In the genomic region with DNA sequence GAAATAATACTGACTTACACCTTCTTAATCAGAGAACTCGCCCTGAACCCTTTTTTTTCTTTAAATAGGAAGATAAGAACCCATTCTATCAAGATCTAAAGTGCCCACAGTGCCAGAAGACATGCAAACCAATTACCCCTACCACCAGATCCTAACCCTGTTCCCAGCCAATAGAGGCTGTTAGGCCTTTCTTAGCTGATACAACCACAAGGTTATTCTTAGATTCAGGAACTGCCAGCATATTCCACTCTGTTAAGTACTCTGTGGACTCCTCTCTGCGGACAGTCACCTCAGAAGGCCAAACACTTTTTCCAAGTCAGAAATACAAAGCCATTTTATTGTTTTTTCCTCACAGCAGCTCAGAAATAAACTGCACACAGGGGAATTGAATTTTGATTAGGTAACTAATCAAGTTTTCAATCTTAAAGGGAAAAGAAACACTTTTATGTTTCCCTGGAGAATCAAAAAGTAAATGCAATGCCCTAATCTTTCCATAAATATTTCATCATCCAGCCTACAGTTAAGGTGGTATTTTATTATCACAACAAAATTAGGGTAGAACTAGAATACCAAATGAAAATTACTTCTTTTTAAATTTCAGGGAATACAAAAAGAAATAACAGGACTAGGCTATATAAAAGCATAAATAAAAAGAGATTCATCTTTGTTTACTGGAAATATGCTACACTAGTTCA, we compare ENCODE assay signal across 17 cellular contexts.
DNase-seq lines count a peak whose midpoint lies in the region; ATAC-seq lines count a peak whose summit lies in the region.
"Had no signal": no experiment of that assay in that cellular context is flagged by ENCODE, and none has a peak within 500 bp of the region (broad histone marks: within the 10 kb centered on the region; RNA-seq: fewer than 3 reads in every experiment).

No MANE protein-coding gene starts in this region.

- peak overlapping the region in 1 of 9 donors; percentile 16 for H3K27ac Mint-ChIP-seq in naive thymus-derived CD4-positive, alpha-beta T cell
- no peak overlapping the region for H3K27ac Mint-ChIP-seq in natural killer cell treated with Interleukin-12 subunit alpha and Interleukin-12 subunit beta and Interleukin-15 and Interleukin-18, amount 100 ng/mL, for 72 hours
- H3K27ac Mint-ChIP-seq: activated CD4-positive, alpha-beta T cell treated with anti-CD3 and anti-CD28 coated beads for 36 hours; activated naive CD8-positive, alpha-beta T cell; CD4-positive, alpha-beta T cell; T-cell had no signal

- DNase-seq in LHCN-M2 (ENCODE audit: low read depth) = peak; percentile 8
- peak; percentile 29 for DNase-seq in SKM-1 treated with dmso at 0.1 percent for 144 hours (lab: John Stamatoyannopoulos, UW; ENCODE audit: unreplicated experiment)
- no peak for DNase-seq in left cardiac atrium
- no peak for DNase-seq in naive thymus-derived CD4-positive, alpha-beta T cell
- DNase-seq in natural killer cell treated with Interleukin-12 subunit alpha and Interleukin-12 subunit beta and Interleukin-15 and Interleukin-18, amount 100 ng/mL, for 72 hours (ENCODE audit: low spot score) = no peak
- DNase-seq: activated CD4-positive, alpha-beta T cell treated with anti-CD3 and anti-CD28 coated beads for 36 hours; CD4-positive, alpha-beta T cell; foreskin melanocyte; mucosa of descending colon; NCI-H1048; NCI-H2171; T-cell had no signal

- no peaks in the 10 kb centered on the region for H3K27me3 ChIP-seq in skeletal muscle tissue (ENCODE audit: control insufficient read depth in 3 of 3, insufficient read depth in 3 of 3, low read length in 3 of 3)
- H3K27me3 ChIP-seq in naive thymus-derived CD4-positive, alpha-beta T cell (ENCODE audit: control insufficient read depth in 2 of 2, insufficient read depth in 2 of 2, low read length in 2 of 2) = no peaks in the 10 kb centered on the region

- peak overlapping the region in 2 of 3 donors; percentile 10 to 35 for H3K9ac ChIP-seq in skeletal muscle tissue (ENCODE audit: low read depth in 1 of 3, low read length in 3 of 3)

- H3K4me3 Mint-ChIP-seq in naive thymus-derived CD4-positive, alpha-beta T cell = no peak overlapping the region
- H3K4me3 Mint-ChIP-seq in natural killer cell treated with Interleukin-12 subunit alpha and Interleukin-12 subunit beta and Interleukin-15 and Interleukin-18, amount 100 ng/mL, for 72 hours = no peak overlapping the region
- H3K4me3 Mint-ChIP-seq: activated CD4-positive, alpha-beta T cell treated with anti-CD3 and anti-CD28 coated beads for 36 hours; activated naive CD8-positive, alpha-beta T cell; CD4-positive, alpha-beta T cell; T-cell had no signal

- intact Hi-C loops in left cardiac atrium (cut with DNase I) = no loop called here
- intact Hi-C loops in naive thymus-derived CD4-positive, alpha-beta T cell (cut with micrococcal nuclease) = no loop called here

- no peaks in the 10 kb centered on the region for H3K9me3 ChIP-seq in skeletal muscle tissue (ENCODE audit: control insufficient read depth in 3 of 3, low read length in 3 of 3)
- H3K9me3 ChIP-seq in naive thymus-derived CD4-positive, alpha-beta T cell (ENCODE audit: control insufficient read depth in 2 of 3, low read length in 3 of 3) = no peaks in the 10 kb centered on the region
- H3K9me3 ChIP-seq: mucosa of descending colon, prostate gland, thoracic aorta had no signal

- no peaks in the 10 kb centered on the region for H3K27me3 Mint-ChIP-seq in naive thymus-derived CD4-positive, alpha-beta T cell
- H3K27me3 Mint-ChIP-seq in natural killer cell treated with Interleukin-12 subunit alpha and Interleukin-12 subunit beta and Interleukin-15 and Interleukin-18, amount 100 ng/mL, for 72 hours = no peaks in the 10 kb centered on the region
- H3K27me3 Mint-ChIP-seq: activated CD4-positive, alpha-beta T cell treated with anti-CD3 and anti-CD28 coated beads for 36 hours; activated naive CD8-positive, alpha-beta T cell; CD4-positive, alpha-beta T cell; T-cell had no signal

- peak; percentile 78 to 85 for ATAC-seq in left cardiac atrium
- no peak for ATAC-seq in naive thymus-derived CD4-positive, alpha-beta T cell
- no peak for ATAC-seq in natural killer cell treated with Interleukin-12 subunit alpha and Interleukin-12 subunit beta and Interleukin-15 and Interleukin-18, amount 100 ng/mL, for 72 hours
- ATAC-seq in GM21737 (IDR thresholded peaks at IDR 0.05; ENCODE audit: unreplicated experiment) = no peak
- ATAC-seq: activated CD4-positive, alpha-beta T cell treated with anti-CD3 and anti-CD28 coated beads for 36 hours; mucosa of descending colon; T-cell had no signal

- CTCF ChIA-PET in naive thymus-derived CD4-positive, alpha-beta T cell (lab: Charles Lee) = no interaction called here

- H3K4me3 ChIP-seq in skeletal muscle tissue (ENCODE audit: low read length in 3 of 3) = no peak overlapping the region
- no peak overlapping the region for H3K4me3 ChIP-seq in naive thymus-derived CD4-positive, alpha-beta T cell (ENCODE audit: low read length)
- H3K4me3 ChIP-seq: mucosa of descending colon, prostate gland, thoracic aorta had no signal

- peak overlapping the region; percentile 79 for H3K27ac ChIP-seq in skeletal muscle tissue (ENCODE audit: low read depth, low read length)
- no peak overlapping the region for H3K27ac ChIP-seq in naive thymus-derived CD4-positive, alpha-beta T cell (ENCODE audit: low read depth, low read length)
- H3K27ac ChIP-seq: prostate gland, thoracic aorta had no signal

- POLR2A ChIA-PET in naive thymus-derived CD4-positive, alpha-beta T cell (lab: Charles Lee) = no interaction called here

- H3K36me3 Mint-ChIP-seq in naive thymus-derived CD4-positive, alpha-beta T cell = peaks cover 4 to 54% (median 50%) of the 10 kb centered on the region in 5 donors
- peaks cover 20% of the 10 kb centered on the region for H3K36me3 Mint-ChIP-seq in natural killer cell treated with Interleukin-12 subunit alpha and Interleukin-12 subunit beta and Interleukin-15 and Interleukin-18, amount 100 ng/mL, for 72 hours

- H3K36me3 ChIP-seq in skeletal muscle tissue (ENCODE audit: control insufficient read depth in 3 of 3, insufficient read depth in 3 of 3, low read length in 3 of 3) = peaks cover 0 to 2% (median 0%) of the 10 kb centered on the region in 3 donors
- H3K36me3 ChIP-seq in naive thymus-derived CD4-positive, alpha-beta T cell (ENCODE audit: control insufficient read depth in 2 of 3, insufficient read depth in 3 of 3, low read length in 3 of 3) = peaks cover 0 to 6% (median 0%) of the 10 kb centered on the region in 3 experiments
- H3K36me3 ChIP-seq: prostate gland, thoracic aorta had no signal

- H3K4me1 Mint-ChIP-seq in naive thymus-derived CD4-positive, alpha-beta T cell = peaks cover 0 to 4% (median 0%) of the 10 kb centered on the region in 7 donors
- peaks cover 0 to 4% of the 10 kb centered on the region in 2 donors for H3K4me1 Mint-ChIP-seq in natural killer cell treated with Interleukin-12 subunit alpha and Interleukin-12 subunit beta and Interleukin-15 and Interleukin-18, amount 100 ng/mL, for 72 hours (ENCODE audit: low read depth in 2 of 2)

- peaks cover 0 to 20% (median 8%) of the 10 kb centered on the region in 11 donors for H3K9me3 Mint-ChIP-seq in naive thymus-derived CD4-positive, alpha-beta T cell
- no peaks in the 10 kb centered on the region for H3K9me3 Mint-ChIP-seq in natural killer cell treated with Interleukin-12 subunit alpha and Interleukin-12 subunit beta and Interleukin-15 and Interleukin-18, amount 100 ng/mL, for 72 hours

- peaks cover 4 to 13% (median 9%) of the 10 kb centered on the region in 3 donors for H3K4me1 ChIP-seq in skeletal muscle tissue (ENCODE audit: control insufficient read depth in 3 of 3, insufficient read depth in 3 of 3, low read length in 3 of 3)
- no peaks in the 10 kb centered on the region for H3K4me1 ChIP-seq in naive thymus-derived CD4-positive, alpha-beta T cell (ENCODE audit: control insufficient read depth in 2 of 2, insufficient read depth in 2 of 2, low read length in 2 of 2)
- H3K4me1 ChIP-seq: prostate gland had no signal

Comparison
In these comparisons a context has a peak if more than half of its experiments do, and no peak if none do; other contexts are left out.
1. DNase-seq: peak in LHCN-M2 (single experiment) and SKM-1 treated with dmso at 0.1 percent for 144 hours (single experiment); none in left cardiac atrium (single experiment), naive thymus-derived CD4-positive, alpha-beta T cell (0 of 9) and natural killer cell treated with Interleukin-12 subunit alpha and Interleukin-12 subunit beta and Interleukin-15 and Interleukin-18, amount 100 ng/mL, for 72 hours (single experiment).
2. ATAC-seq: peak in left cardiac atrium (2 of 2); none in naive thymus-derived CD4-positive, alpha-beta T cell (single experiment), natural killer cell treated with Interleukin-12 subunit alpha and Interleukin-12 subunit beta and Interleukin-15 and Interleukin-18, amount 100 ng/mL, for 72 hours (0 of 2) and GM21737 (single experiment).